ENCODE assay signal across 22 cellular contexts in the genomic region with DNA sequence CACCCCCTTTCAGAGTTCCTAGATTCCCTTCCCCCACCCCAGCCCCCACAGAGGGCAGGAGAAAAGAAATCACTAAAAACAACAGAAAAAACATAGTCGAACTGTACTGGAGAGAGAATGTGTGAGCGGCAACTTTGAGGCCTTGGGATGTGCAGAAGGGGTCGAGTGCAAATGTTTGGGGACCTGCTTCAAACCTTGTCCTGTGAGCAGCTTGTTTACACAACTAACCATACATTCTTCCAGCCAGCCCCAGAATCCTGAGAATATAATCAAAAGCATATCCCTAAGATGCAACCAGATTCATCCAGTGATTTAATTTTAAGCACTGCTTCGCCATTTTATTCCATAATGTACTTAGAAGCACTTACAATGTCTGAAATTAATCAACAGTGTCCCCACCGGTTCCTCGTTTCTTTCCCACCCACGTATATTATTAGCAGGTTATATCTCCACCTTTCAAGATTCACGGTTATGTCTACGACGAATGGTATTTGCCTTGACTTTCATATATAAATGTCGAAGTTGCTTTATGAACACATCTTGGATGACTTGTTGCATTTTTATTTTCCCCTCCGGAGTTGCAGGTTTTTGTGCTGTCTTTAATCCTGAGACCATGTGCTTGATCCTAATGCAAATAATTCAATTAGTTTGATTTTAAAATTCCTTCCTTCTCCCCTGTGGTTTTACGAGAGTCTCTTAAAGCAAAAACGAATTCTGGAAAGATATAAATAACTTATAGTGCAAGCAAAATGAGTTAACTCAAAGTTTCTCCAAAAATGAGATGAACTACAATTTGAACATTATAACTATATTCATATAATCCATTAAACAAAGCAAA.
A peak's percentile ranks its signal among the peaks of the same experiment; 100 is the strongest.
DNase-seq lines count a peak whose midpoint lies in the region; ATAC-seq and TF ChIP-seq lines count a peak whose summit lies in the region.
"Had no signal": no experiment of that assay in that cellular context is flagged by ENCODE, and none has a peak within 500 bp of the region (broad histone marks: within the 10 kb centered on the region; RNA-seq: fewer than 3 reads in every experiment).

No MANE protein-coding gene starts in this region.

- H3K27ac Mint-ChIP-seq in type B pancreatic cell, result peak overlapping the region; percentile 17
- H3K27ac Mint-ChIP-seq in CD8-positive, alpha-beta memory T cell, result no peak overlapping the region
- H3K27ac Mint-ChIP-seq: HFFc6 had no signal

- H3K4me1 ChIP-seq in CD8-positive, alpha-beta memory T cell (ENCODE audit: insufficient read depth, low read length), result peaks cover 14% of the 10 kb centered on the region
- H3K4me1 ChIP-seq: A549 had no signal

- H3K27me3 Mint-ChIP-seq in type B pancreatic cell, result peaks cover 13% of the 10 kb centered on the region
- H3K27me3 Mint-ChIP-seq in CD8-positive, alpha-beta memory T cell, result peaks cover 0 to 4% of the 10 kb centered on the region in 2 donors

- in situ Hi-C loops in G401 (cut with HindIII; ENCODE audit: low sequenced_read_pairs), result no loop called here
- in situ Hi-C loops in brain microvascular endothelial cell (cut with HindIII; ENCODE audit: low pct_ligation_motif_present, low sequenced_read_pairs), result no loop called here

- no peaks in the 10 kb centered on the region for H3K9me3 ChIP-seq in CD8-positive, alpha-beta memory T cell (ENCODE audit: low read length)
- H3K9me3 ChIP-seq: A549 had no signal

- no peaks in the 10 kb centered on the region for H3K27me3 ChIP-seq in brain microvascular endothelial cell (replicated peaks)
- H3K27me3 ChIP-seq in CD8-positive, alpha-beta memory T cell (ENCODE audit: insufficient read depth, low read length, poor library complexity, severe bottlenecking), result no peaks in the 10 kb centered on the region

- H3K4me1 Mint-ChIP-seq in type B pancreatic cell (ENCODE audit: unreplicated experiment), result peaks cover 8% of the 10 kb centered on the region
- H3K4me1 Mint-ChIP-seq in CD8-positive, alpha-beta memory T cell, result peaks cover 20 to 27% (median 25%) of the 10 kb centered on the region in 3 donors

- CTCF ChIA-PET in CD8-positive, alpha-beta memory T cell (lab: Charles Lee), result no interaction called here

- H3K9me3 Mint-ChIP-seq in type B pancreatic cell, result no peaks in the 10 kb centered on the region
- H3K9me3 Mint-ChIP-seq in CD8-positive, alpha-beta memory T cell, result no peaks in the 10 kb centered on the region
- H3K9me3 Mint-ChIP-seq: HFFc6 had no signal

- no peak overlapping the region for H3K4me3 ChIP-seq in brain microvascular endothelial cell (ENCODE audit: low read depth, low read length)
- no peak overlapping the region for H3K4me3 ChIP-seq in CD8-positive, alpha-beta memory T cell (ENCODE audit: low read length)
- H3K4me3 ChIP-seq: A549 had no signal

- no peak for ATAC-seq in HG03139 (IDR thresholded peaks at IDR 0.05; ENCODE audit: unreplicated experiment)
- ATAC-seq: A549 had no signal

- H3K36me3 ChIP-seq in brain microvascular endothelial cell (replicated peaks), result no peaks in the 10 kb centered on the region
- H3K36me3 ChIP-seq in CD8-positive, alpha-beta memory T cell (ENCODE audit: insufficient read depth, low read length), result no peaks in the 10 kb centered on the region

- H3K36me3 Mint-ChIP-seq in type B pancreatic cell, result peaks cover 5% of the 10 kb centered on the region
- H3K36me3 Mint-ChIP-seq in CD8-positive, alpha-beta memory T cell, result peaks cover 18 to 21% (median 20%) of the 10 kb centered on the region in 3 donors

- POLR2A ChIA-PET in CD8-positive, alpha-beta memory T cell (lab: Charles Lee), result interaction anchor here (0.6 kb wide), 1 partner anchor 45 kb away, joined by 3 read pairs; no protein-coding TSS in a partner anchor

- no peak overlapping the region for H3K4me3 Mint-ChIP-seq in type B pancreatic cell
- H3K4me3 Mint-ChIP-seq in CD8-positive, alpha-beta memory T cell, result no peak overlapping the region
- H3K4me3 Mint-ChIP-seq: HFFc6 had no signal

- TF ChIP-seq CTCF in type B pancreatic cell (conservative IDR thresholded peaks at IDR 0.05), result no peak
- no peak for TF ChIP-seq CTCF in brain microvascular endothelial cell (IDR thresholded peaks at IDR 0.05; ENCODE audit: low read depth, low read length, missing control alignments)

- DNase-seq in G401 (ENCODE audit: low spot score) (peak; percentile 50), NCI-H82 (lab: John Stamatoyannopoulos, UW) (peak; percentile 62), cerebellar cortex (ENCODE audit: low spot score) (peak; percentile 49), type B pancreatic cell (ENCODE audit: extremely low spot score, unreplicated experiment) (no peak), brain microvascular endothelial cell (no peak)
- DNase-seq in CD8-positive, alpha-beta memory T cell, result no peak
- DNase-seq: Calu3, DMS79 treated with DMSO at 0.1 percent for 48 hours, H7, HFFc6, KBM-7, MM.1S, NCI-H1048, NCI-H1417, NCI-H1694 treated with DMSO at 0.1 percent for 48 hours, NCI-H345, NCI-H510A treated with DMSO at 0.1 percent for 48 hours, SHP77, T-helper 1 cell had no signal

- H3K27ac ChIP-seq in brain microvascular endothelial cell, result no peak overlapping the region
- H3K27ac ChIP-seq in CD8-positive, alpha-beta memory T cell (ENCODE audit: low read depth, low read length), result no peak overlapping the region
- H3K27ac ChIP-seq: A549, RWPE1 had no signal

Comparison
In these comparisons a context has a peak if more than half of its experiments do, and no peak if none do; other contexts are left out.
1. DNase-seq: peak in G401 (single experiment), NCI-H82 (single experiment) and cerebellar cortex (single experiment); none in type B pancreatic cell (single experiment), brain microvascular endothelial cell (single experiment) and CD8-positive, alpha-beta memory T cell (0 of 5).